10 cellular contexts compared by ENCODE assay signal in the genomic region with DNA sequence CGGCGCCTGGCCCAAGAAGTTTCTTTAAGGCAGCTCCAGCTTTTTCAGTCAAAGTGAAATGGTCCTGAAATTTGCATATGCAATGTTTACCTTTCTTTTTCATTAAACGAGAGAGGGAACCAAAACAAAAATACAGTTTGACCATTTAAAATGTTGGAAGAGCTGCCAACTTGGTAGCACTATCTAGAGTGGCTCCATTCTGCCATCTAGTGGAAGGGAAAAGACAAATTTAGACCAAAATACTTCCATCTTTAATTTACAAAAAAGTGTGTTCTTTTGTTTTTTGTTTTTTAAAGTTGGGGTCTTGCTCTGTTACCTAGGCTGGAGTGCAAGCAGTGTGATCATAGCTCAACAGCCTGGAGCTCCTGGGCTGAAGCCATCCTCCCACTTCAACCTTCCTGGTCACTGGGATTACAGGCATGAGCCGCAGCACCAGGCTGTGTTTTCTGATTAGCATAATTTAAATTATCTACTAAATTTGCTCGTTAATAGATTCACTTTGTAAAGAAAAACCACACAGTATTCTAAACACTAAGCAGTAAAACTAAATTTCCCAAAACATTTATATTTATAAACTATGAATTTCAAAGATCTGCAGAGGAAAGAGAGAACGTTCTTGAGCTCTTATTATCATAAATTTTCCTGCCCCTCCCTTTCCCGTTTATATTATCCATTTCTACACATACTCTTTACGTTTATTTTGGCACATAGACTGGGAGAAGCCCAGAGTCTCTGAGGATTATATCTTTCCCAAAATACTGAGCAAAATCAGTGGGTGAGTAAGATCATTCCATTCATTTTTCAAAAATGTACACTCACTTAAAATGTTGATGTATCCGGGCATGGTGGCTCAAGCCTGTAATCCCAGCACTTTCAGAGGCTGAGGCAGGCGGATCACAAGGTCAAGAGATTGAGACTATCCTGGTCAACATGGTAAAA. TPM values are rescaled to one million over a fixed set of nuclear protein-coding genes. Genes with fewer than 3 reads are reported as not detected.
DNase-seq lines count a peak whose midpoint lies in the region; ATAC-seq, FAIRE-seq and TF ChIP-seq lines count a peak whose summit lies in the region.
"Had no signal": no experiment of that assay in that cellular context is flagged by ENCODE, and none has a peak within 500 bp of the region (broad histone marks: within the 10 kb centered on the region; RNA-seq: fewer than 3 reads in every experiment).

No MANE protein-coding gene starts in this region.

- H3K27ac ChIP-seq in A549 (no peak overlapping the region), uterus (no peak overlapping the region)
- H3K27ac ChIP-seq: epithelial cell of prostate had no signal

- WGBS in A549 (ENCODE audit: missing lambda C conversion rate) = 40% methylated on average over 10 of the region's 10 CpGs

- no peaks in the 10 kb centered on the region for H3K9me3 ChIP-seq in A549
- H3K9me3 ChIP-seq in uterus = no peaks in the 10 kb centered on the region
- H3K9me3 ChIP-seq: HAP-1 had no signal

- H3K27me3 ChIP-seq in kidney epithelial cell (ENCODE audit: control insufficient read depth, insufficient read depth, low read length) (peaks cover 3% of the 10 kb centered on the region), uterus (no peaks in the 10 kb centered on the region)

- peak; percentile 70 to 75 for TF ChIP-seq RAD21 in A549 (conservative IDR thresholded peaks at IDR 0.05 in 1 of 2, IDR thresholded peaks at IDR 0.05 in 1 of 2)

- ATAC-seq in A549 (peak in 1 of 2 experiments; percentile 59; a peak in 3 of 6 replicates), HG02981 (IDR thresholded peaks at IDR 0.05; ENCODE audit: unreplicated experiment) (no peak)
- no peak for ATAC-seq in activated T-cell treated with anti-CD3 and anti-CD28 coated beads, Interleukin-2, amount 50 U/mL, for 4 hours

- TF ChIP-seq CTCF in A549 (IDR thresholded peaks at IDR 0.05) = peak; percentile 64
- peak; percentile 70 for TF ChIP-seq CTCF in GM10266 (IDR thresholded peaks at IDR 0.05; ENCODE audit: control insufficient read depth, insufficient read depth, low read depth, missing control alignments)
- peak; percentile 63 for TF ChIP-seq CTCF in kidney epithelial cell (IDR thresholded peaks at IDR 0.05; ENCODE audit: insufficient read depth, low read length, poor library complexity, severe bottlenecking)
- TF ChIP-seq CTCF in uterus (IDR thresholded peaks at IDR 0.05) = peak; percentile 43 to 46 (median 44)

- H3K4me1 ChIP-seq in A549 (peaks cover 10% of the 10 kb centered on the region; the same call in 1 of the 3 replicates), uterus (peaks cover 0 to 7% of the 10 kb centered on the region in 2 donors)

- POLR2A ChIA-PET in A549 (lab: Yijun Ruan, JAX) = interaction anchor here (1.4 kb wide), 1 partner anchor 38 kb away, joined by 4 read pairs; the partner anchor contains the start of gene EIF4A2

- no peak for TF ChIP-seq POLR2A in A549 (IDR thresholded peaks at IDR 0.05; ENCODE audit: low read length)
- no peak for TF ChIP-seq POLR2A in uterus (IDR thresholded peaks at IDR 0.05)

- H3K4me3 Mint-ChIP-seq in activated T-cell treated with anti-CD3 and anti-CD28 coated beads, Interleukin-2, amount 50 U/mL, for 4 hours = no peak overlapping the region

- H3K9me3 Mint-ChIP-seq in activated T-cell treated with anti-CD3 and anti-CD28 coated beads, Interleukin-2, amount 50 U/mL, for 4 hours = no peaks in the 10 kb centered on the region

- DNase-seq in A549 (ENCODE audit: low read depth in 1 of 2, low spot score in 1 of 2) (peak in 1 of 2 experiments; percentile 56), GM10266 (ENCODE audit: extremely low spot score) (peak; percentile 72), NCI-H2107 treated with DMSO at 0.1 percent for 48 hours (lab: John Stamatoyannopoulos, UW; ENCODE audit: unreplicated experiment) (peak; percentile 76), amniotic stem cell (lab: John Stamatoyannopoulos, UW) (peak; percentile 45), kidney epithelial cell (ENCODE audit: low read depth) (no peak), uterus (no peak)
- DNase-seq in activated T-cell treated with anti-CD3 and anti-CD28 coated beads, Interleukin-2, amount 50 U/mL, for 4 hours = no peak

- peaks cover 16% of the 10 kb centered on the region for H3K4me1 Mint-ChIP-seq in activated T-cell treated with anti-CD3 and anti-CD28 coated beads, Interleukin-2, amount 50 U/mL, for 4 hours (ENCODE audit: low read depth)

- no peak for TF ChIP-seq EP300 in A549 (IDR thresholded peaks at IDR 0.05)

- H3K4me3 ChIP-seq in A549 = no peak overlapping the region
- H3K4me3 ChIP-seq in kidney epithelial cell (ENCODE audit: low read depth, low read length) = no peak overlapping the region
- H3K4me3 ChIP-seq in uterus = no peak overlapping the region
- H3K4me3 ChIP-seq: HAP-1 had no signal

- no peak overlapping the region for H3K4me2 ChIP-seq in A549

- FAIRE-seq in A549 (lab: Jason Lieb, UNC) = no peak

- H3K36me3 ChIP-seq in kidney epithelial cell (ENCODE audit: control insufficient read depth, insufficient read depth, low read length) = no peaks in the 10 kb centered on the region
- H3K36me3 ChIP-seq in uterus = no peaks in the 10 kb centered on the region
- H3K36me3 ChIP-seq: HAP-1 had no signal

- intact Hi-C loops in uterus (cut with DNase I; ENCODE audit: low total_unique reads) = no loop called here

- no peaks in the 10 kb centered on the region for H3K36me3 Mint-ChIP-seq in activated T-cell treated with anti-CD3 and anti-CD28 coated beads, Interleukin-2, amount 50 U/mL, for 4 hours (ENCODE audit: insufficient read depth)

- peaks cover 12% of the 10 kb centered on the region for H3K27me3 Mint-ChIP-seq in activated T-cell treated with anti-CD3 and anti-CD28 coated beads, Interleukin-2, amount 50 U/mL, for 4 hours (ENCODE audit: low read depth)

- CTCF ChIA-PET in A549 (lab: Yijun Ruan, JAX) = interaction anchor here (0.7 to 3.0 kb wide), 24 partner anchors 11 to 768 kb away, joined by 3 to 34 read pairs (median 4); partner anchors contain the start of genes AHSG, DNAJB11 and RFC4

TF ChIP-seq in A549, 52 proteins besides CTCF, POLR2A, EP300 and RAD21:
- TF ChIP-seq SMC3 (IDR thresholded peaks at IDR 0.05) (peak; percentile 33; the same call in 1 of the 3 replicates), SREBF2 (IDR thresholded peaks at IDR 0.05) (no peak)

RNA-seq across cellular contexts. Expression of gene RFC4, which starts 15.4 kb away (rescaled TPM):
- polyA plus RNA-seq in A549 (2011; rRNA removed) = 32.8 and 40.6 TPM in 2 replicates
- polyA plus RNA-seq in A549 (2012; cell fraction: cytosol; rRNA removed) = 29.4 and 34.1 TPM in 2 replicates
- polyA plus RNA-seq in A549 (2012; cell fraction: nucleus; rRNA removed) = 18.9 and 31.8 TPM in 2 replicates
- 68.8 to 76.7 TPM (median 69.8 TPM) in 3 replicates for polyA plus RNA-seq in A549 (2017; fragmentation: RNase III; extraction: RNeasy Plus Mini Kit Qiagen cat#74134 plus additional on column Dnase treatment)
- 5.9 and 6.3 TPM in 2 replicates for polyA minus RNA-seq in A549 (2011; rRNA and poly(A)+ RNA removed)
- total RNA-seq in kidney epithelial cell = 33.3 and 35.0 TPM in 2 replicates
- 10 to 100 TPM in 3 of 4 donors, 1 to 10 TPM in 1; 2.8 to 43.8 (median 26.6) TPM for total RNA-seq in uterus
- 10 to 100 TPM; 91.0 to 92.4 (median 92.2) TPM for total RNA-seq in activated T-cell treated with anti-CD3 and anti-CD28 coated beads, Interleukin-2, amount 50 U/mL, for 4 hours

RNA-seq across cellular contexts. Expression of gene ADIPOQ, which starts 20.8 kb away (rescaled TPM):
- polyA plus RNA-seq in A549 (2011; rRNA removed) = not detected in 2 replicates
- polyA plus RNA-seq in A549 (2012; cell fraction: cytosol; rRNA removed) = not detected in 2 replicates
- not detected in 2 replicates for polyA plus RNA-seq in A549 (2012; cell fraction: nucleus; rRNA removed)
- polyA plus RNA-seq in A549 (2017; fragmentation: RNase III; extraction: RNeasy Plus Mini Kit Qiagen cat#74134 plus additional on column Dnase treatment) = not detected in 3 replicates
- polyA minus RNA-seq in A549 (2011; rRNA and poly(A)+ RNA removed) = not detected in 2 replicates
- not detected in 2 replicates for total RNA-seq in kidney epithelial cell
- not detected for total RNA-seq in uterus
- total RNA-seq in activated T-cell treated with anti-CD3 and anti-CD28 coated beads, Interleukin-2, amount 50 U/mL, for 4 hours = not detected

RNA-seq across cellular contexts. Expression of gene EIF4A2, which starts 38.3 kb away (rescaled TPM):
- polyA plus RNA-seq in A549 (2011; rRNA removed) (337 and 493 TPM in 2 replicates), A549 (2017; fragmentation: RNase III; extraction: RNeasy Plus Mini Kit Qiagen cat#74134 plus additional on column Dnase treatment) (172 to 194 TPM (median 184 TPM) in 3 replicates)
- 77.2 and 104 TPM in 2 replicates for polyA plus RNA-seq in A549 (2012; cell fraction: cytosol; rRNA removed)
- polyA plus RNA-seq in A549 (2012; cell fraction: nucleus; rRNA removed) = 94.0 and 159 TPM in 2 replicates
- polyA minus RNA-seq in A549 (2011; rRNA and poly(A)+ RNA removed) = 163 and 178 TPM in 2 replicates
- total RNA-seq in kidney epithelial cell (269 and 292 TPM in 2 replicates), uterus (1,000 to 10,000 TPM in 1 of 4 donors, 100 to 1,000 TPM in 3; 429 to 1,121 (median 514) TPM)
- total RNA-seq in activated T-cell treated with anti-CD3 and anti-CD28 coated beads, Interleukin-2, amount 50 U/mL, for 4 hours = 100 to 1,000 TPM; 665 to 738 (median 720) TPM

Comparison
In these comparisons a context has a peak if more than half of its experiments do, and no peak if none do; other contexts are left out.
1. DNase-seq: peak in GM10266 (single experiment), NCI-H2107 treated with DMSO at 0.1 percent for 48 hours (single experiment) and amniotic stem cell (single experiment); none in kidney epithelial cell (single experiment), uterus (0 of 2) and activated T-cell treated with anti-CD3 and anti-CD28 coated beads, Interleukin-2, amount 50 U/mL, for 4 hours (single experiment).
2. Peak in every context shown above with its lines, with median percentiles within 50 percentile points of each other: CTCF ChIP-seq.